Comparison of ENCODE assay signal across 28 cellular contexts in genomic region chr12:17665839-17666238, GRCh38.
"Had no signal": no experiment of that assay in that cellular context is flagged by ENCODE, and none has a peak within 500 bp of the region (broad histone marks: within the 10 kb centered on the region; RNA-seq: fewer than 3 reads in every experiment).

No MANE protein-coding gene starts in this region.

- H3K4me1 Mint-ChIP-seq: immature natural killer cell; mesothelial cell of epicardium; naive thymus-derived CD4-positive, alpha-beta T cell had no signal

- H3K27ac Mint-ChIP-seq: immature natural killer cell; mesothelial cell of epicardium; naive thymus-derived CD4-positive, alpha-beta T cell; natural killer cell treated with Interleukin-12 subunit alpha and Interleukin-12 subunit beta and Interleukin-15 and Interleukin-18, amount 100 ng/mL, for 72 hours had no signal

- H3K4me3 Mint-ChIP-seq: immature natural killer cell; mesothelial cell of epicardium; naive thymus-derived CD4-positive, alpha-beta T cell; natural killer cell treated with Interleukin-12 subunit alpha and Interleukin-12 subunit beta and Interleukin-15 and Interleukin-18, amount 100 ng/mL, for 72 hours had no signal

- H3K4me1 ChIP-seq: heart left ventricle, left lung, pancreas, prostate gland, sigmoid colon, spleen, stomach, testis, thyroid gland, transverse colon, vagina had no signal

- H3K9me3 Mint-ChIP-seq: mesothelial cell of epicardium had no signal

- H3K9me3 ChIP-seq: heart left ventricle, left lung, pancreas, prostate gland, sigmoid colon, stomach, testis, thyroid gland, transverse colon, vagina had no signal

- H3K27ac ChIP-seq: heart left ventricle, left lung, pancreas, prostate gland, sigmoid colon, spleen, stomach, testis, thyroid gland, transverse colon, vagina had no signal

- H3K27me3 ChIP-seq: heart left ventricle, left lung, pancreas, sigmoid colon, spleen, stomach, testis, thyroid gland, transverse colon, vagina had no signal

- DNase-seq: heart left ventricle; hypothalamus; immature natural killer cell; kidney; left colon; left lung; mesendoderm; naive thymus-derived CD4-positive, alpha-beta T cell; nucleus accumbens; retina; sigmoid colon; small intestine; spleen; stimulated activated CD4-positive, alpha-beta T cell treated with anti-CD3 and anti-CD28 coated beads, Interleukin-1b, Interleukin-23, amount 100 ng/mL, for 48 hours; stimulated activated CD4-positive, alpha-beta T cell treated with anti-CD3 and anti-CD28 coated beads, Interleukin-2, amount 100 ng/mL, for 48 hours; stimulated activated CD4-positive, alpha-beta T cell treated with anti-CD3 and anti-CD28 coated beads, Interleukin-4, amount 100 ng/mL, for 4 hours; stimulated activated CD8-positive, alpha-beta memory T cell treated with anti-CD3 and anti-CD28 coated beads, Interleukin-4, amount 100 ng/mL, for 48 hours; stimulated activated naive CD4-positive, alpha-beta T cell; stomach; testis; thyroid gland; transverse colon had no signal

- H3K27me3 Mint-ChIP-seq: naive thymus-derived CD4-positive, alpha-beta T cell; natural killer cell treated with Interleukin-12 subunit alpha and Interleukin-12 subunit beta and Interleukin-15 and Interleukin-18, amount 100 ng/mL, for 72 hours had no signal

- H3K4me3 ChIP-seq: heart left ventricle, left lung, lung, pancreas, prostate gland, sigmoid colon, spleen, stomach, testis, thyroid gland, transverse colon, vagina had no signal

- ATAC-seq: left colon; left lung; naive thymus-derived CD4-positive, alpha-beta T cell; natural killer cell treated with Interleukin-12 subunit alpha and Interleukin-12 subunit beta and Interleukin-15 and Interleukin-18, amount 100 ng/mL, for 72 hours; pancreas had no signal

- H3K36me3 ChIP-seq: heart left ventricle, left lung, pancreas, prostate gland, sigmoid colon, spleen, stomach, thyroid gland, transverse colon, vagina had no signal
